In the genomic region with DNA sequence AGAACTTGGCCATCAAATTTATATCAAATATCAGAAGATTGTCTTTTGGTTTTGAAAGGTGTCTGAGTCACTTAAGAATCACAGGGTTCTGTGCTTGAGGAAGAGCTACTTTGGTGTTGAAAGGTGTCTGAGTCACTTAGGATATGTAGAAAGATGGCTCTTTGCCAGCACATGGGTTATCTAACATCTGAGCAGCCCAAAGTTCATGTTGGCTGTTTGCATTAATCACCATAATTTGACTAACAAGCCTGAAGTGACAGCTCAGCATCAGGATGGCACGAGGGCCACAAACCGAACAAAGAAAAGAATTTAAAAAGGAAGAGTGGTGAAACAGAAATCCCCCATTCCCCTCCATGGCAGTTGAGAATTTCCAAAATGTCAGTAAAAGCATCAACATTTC, we compare ENCODE assay signal across 10 cellular contexts.
A peak's percentile ranks its signal among the peaks of the same experiment; 100 is the strongest.
DNase-seq lines count a peak whose midpoint lies in the region; ATAC-seq and TF ChIP-seq lines count a peak whose summit lies in the region.
"Had no signal": no experiment of that assay in that cellular context is flagged by ENCODE, and none has a peak within 500 bp of the region (broad histone marks: within the 10 kb centered on the region; RNA-seq: fewer than 3 reads in every experiment).

No MANE protein-coding gene starts in this region.

- H3K4me3 Mint-ChIP-seq in T-helper 2 cell treated with Interferon-gamma antibody and Interleukin-4, amounts not matched to agents 5 μg/mL and 100 μg/mL, for 36 hours = no peak overlapping the region

- H3K9me3 ChIP-seq in A673 (ENCODE audit: low read depth, low read length, poor library complexity, severe bottlenecking) = no peaks in the 10 kb centered on the region
- H3K9me3 ChIP-seq in left ventricle myocardium inferior (replicated peaks) = no peaks in the 10 kb centered on the region

- no peaks in the 10 kb centered on the region for H3K36me3 ChIP-seq in A673 (ENCODE audit: insufficient read depth, low read length, poor library complexity, severe bottlenecking)
- no peaks in the 10 kb centered on the region for H3K36me3 ChIP-seq in left ventricle myocardium inferior

- intact Hi-C loops in A673 (cut with micrococcal nuclease; ENCODE audit: unreplicated experiment) (no loop called here), left ventricle myocardium inferior (cut with micrococcal nuclease) (no loop called here)

- DNase-seq in A673 (ENCODE audit: low spot score) (peak; percentile 4), fibroblast of pulmonary artery (ENCODE audit: low read depth) (peak; percentile 27), GM19238 (ENCODE audit: insufficient read length, low spot score) (no peak), left ventricle myocardium inferior (no peak)
- peak; percentile 63 for DNase-seq in T-helper 2 cell treated with Interferon-gamma antibody and Interleukin-4, amounts not matched to agents 5 μg/mL and 100 μg/mL, for 36 hours (ENCODE audit: low spot score)
- DNase-seq: dermis blood vessel endothelial cell had no signal

- TF ChIP-seq CTCF in A673 (conservative IDR thresholded peaks at IDR 0.05; ENCODE audit: low read depth, low read length) = no peak
- no peak for TF ChIP-seq CTCF in fibroblast of pulmonary artery (IDR thresholded peaks at IDR 0.05; ENCODE audit: low read length, missing control alignments)
- no peak for TF ChIP-seq CTCF in left ventricle myocardium inferior (IDR thresholded peaks at IDR 0.05; ENCODE audit: borderline replicate concordance)

- H3K27me3 ChIP-seq in A673 (replicated peaks; ENCODE audit: insufficient read depth, low read depth, low read length, poor library complexity) = no peaks in the 10 kb centered on the region
- H3K27me3 ChIP-seq in left ventricle myocardium inferior (ENCODE audit: low read depth) = no peaks in the 10 kb centered on the region

- CTCF ChIA-PET in A673 (lab: Charles Lee) = interaction anchor here (0.6 kb wide), 1 partner anchor 586 kb away, joined by 6 read pairs; no protein-coding TSS in a partner anchor

- H3K27ac Mint-ChIP-seq in T-helper 2 cell treated with Interferon-gamma antibody and Interleukin-4, amounts not matched to agents 5 μg/mL and 100 μg/mL, for 36 hours = no peak overlapping the region

- peaks cover 6% of the 10 kb centered on the region for H3K27me3 Mint-ChIP-seq in T-helper 2 cell treated with Interferon-gamma antibody and Interleukin-4, amounts not matched to agents 5 μg/mL and 100 μg/mL, for 36 hours (ENCODE audit: low read depth)

- no peaks in the 10 kb centered on the region for H3K36me3 Mint-ChIP-seq in T-helper 2 cell treated with Interferon-gamma antibody and Interleukin-4, amounts not matched to agents 5 μg/mL and 100 μg/mL, for 36 hours (ENCODE audit: low read depth)

- BruUV-seq in A673 (replicated peaks; lab: Mats Ljungman, UMichigan) = no TSS peak

- no peaks in the 10 kb centered on the region for H3K9me3 Mint-ChIP-seq in T-helper 2 cell treated with Interferon-gamma antibody and Interleukin-4, amounts not matched to agents 5 μg/mL and 100 μg/mL, for 36 hours

- H3K4me1 ChIP-seq in A673 (ENCODE audit: insufficient read depth, low read length, poor library complexity, severe bottlenecking) = no peaks in the 10 kb centered on the region
- no peaks in the 10 kb centered on the region for H3K4me1 ChIP-seq in left ventricle myocardium inferior

- peaks cover 5% of the 10 kb centered on the region for H3K4me1 Mint-ChIP-seq in T-helper 2 cell treated with Interferon-gamma antibody and Interleukin-4, amounts not matched to agents 5 μg/mL and 100 μg/mL, for 36 hours (ENCODE audit: low read depth)

- ATAC-seq in GM21786 (IDR thresholded peaks at IDR 0.05; ENCODE audit: unreplicated experiment) = peak; percentile 45
- no peak for ATAC-seq in HG03095 (IDR thresholded peaks at IDR 0.05; ENCODE audit: unreplicated experiment)
- no peak for ATAC-seq in GM18858 (IDR thresholded peaks at IDR 0.05; ENCODE audit: unreplicated experiment)
- ATAC-seq: Right ventricle myocardium inferior had no signal

- H3K27ac ChIP-seq in A673 (ENCODE audit: low read depth, low read length, poor library complexity, severe bottlenecking) = no peak overlapping the region
- no peak overlapping the region for H3K27ac ChIP-seq in left ventricle myocardium inferior (replicated peaks)

- POLR2A ChIA-PET in A673 (lab: Charles Lee; ENCODE audit: low non-redundant PET) = no interaction called here

- H3K4me3 ChIP-seq in A673 (ENCODE audit: low read depth, low read length, poor library complexity, severe bottlenecking) (no peak overlapping the region), fibroblast of pulmonary artery (replicated peaks; ENCODE audit: low read depth, low read length) (no peak overlapping the region), left ventricle myocardium inferior (no peak overlapping the region)

Comparison
In these comparisons a context has a peak if more than half of its experiments do, and no peak if none do; other contexts are left out.
1. DNase-seq: peak in A673 (single experiment), T-helper 2 cell treated with Interferon-gamma antibody and Interleukin-4, amounts not matched to agents 5 μg/mL and 100 μg/mL, for 36 hours (single experiment) and fibroblast of pulmonary artery (single experiment); none in GM19238 (single experiment) and left ventricle myocardium inferior (single experiment).